ENCODE assay signal across 1 cellular context in the genomic region with DNA sequence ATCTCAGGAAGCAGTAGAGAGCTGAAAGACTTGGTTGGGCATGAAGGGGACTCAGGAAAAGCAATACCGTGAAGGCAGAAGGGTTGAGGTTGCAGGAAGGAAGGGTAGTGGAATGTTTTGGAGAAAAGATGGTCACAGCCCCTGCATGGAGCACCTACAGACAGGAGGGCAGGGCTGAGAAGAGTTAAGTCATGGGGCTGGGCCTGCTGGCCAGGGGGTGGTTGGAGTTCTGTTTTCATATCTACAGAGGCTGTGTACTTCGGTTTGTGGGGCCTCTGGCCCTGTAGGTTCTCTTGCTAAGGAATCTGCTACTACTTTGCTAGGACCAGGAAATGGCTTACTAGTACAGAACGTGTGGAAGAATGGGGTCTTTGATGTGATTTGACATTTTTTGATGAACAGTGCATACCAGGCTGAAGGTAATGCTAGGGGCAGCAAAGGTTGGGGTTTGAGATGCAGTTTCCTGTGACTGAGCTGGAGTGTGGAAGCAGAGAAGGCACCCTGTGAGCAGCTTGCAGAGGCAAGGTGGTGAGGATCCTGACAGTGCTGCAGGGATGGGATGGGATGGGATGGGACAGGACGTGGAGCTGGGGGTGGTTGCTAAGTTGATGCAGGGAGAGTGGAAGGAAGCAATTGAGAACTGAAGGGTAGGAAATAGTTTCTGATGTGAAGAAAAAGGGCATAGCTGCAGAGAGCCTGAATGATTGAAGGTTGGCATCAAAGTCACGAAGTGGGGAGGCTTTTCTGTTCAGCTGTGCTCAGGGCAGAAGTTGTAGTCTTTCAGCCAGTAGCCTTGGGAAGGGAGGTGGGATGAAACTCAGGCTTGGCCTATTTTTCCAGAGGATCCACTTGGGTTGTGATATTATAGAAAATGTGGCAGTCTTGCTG.
TF ChIP-seq lines count a peak whose summit lies in the region.

No MANE protein-coding gene starts in this region.

TF ChIP-seq in GM23338, 12 proteins besides CTCF, POLR2A, EP300 and RAD21 (continued from another document):
- TF ChIP-seq, protein P1, sequence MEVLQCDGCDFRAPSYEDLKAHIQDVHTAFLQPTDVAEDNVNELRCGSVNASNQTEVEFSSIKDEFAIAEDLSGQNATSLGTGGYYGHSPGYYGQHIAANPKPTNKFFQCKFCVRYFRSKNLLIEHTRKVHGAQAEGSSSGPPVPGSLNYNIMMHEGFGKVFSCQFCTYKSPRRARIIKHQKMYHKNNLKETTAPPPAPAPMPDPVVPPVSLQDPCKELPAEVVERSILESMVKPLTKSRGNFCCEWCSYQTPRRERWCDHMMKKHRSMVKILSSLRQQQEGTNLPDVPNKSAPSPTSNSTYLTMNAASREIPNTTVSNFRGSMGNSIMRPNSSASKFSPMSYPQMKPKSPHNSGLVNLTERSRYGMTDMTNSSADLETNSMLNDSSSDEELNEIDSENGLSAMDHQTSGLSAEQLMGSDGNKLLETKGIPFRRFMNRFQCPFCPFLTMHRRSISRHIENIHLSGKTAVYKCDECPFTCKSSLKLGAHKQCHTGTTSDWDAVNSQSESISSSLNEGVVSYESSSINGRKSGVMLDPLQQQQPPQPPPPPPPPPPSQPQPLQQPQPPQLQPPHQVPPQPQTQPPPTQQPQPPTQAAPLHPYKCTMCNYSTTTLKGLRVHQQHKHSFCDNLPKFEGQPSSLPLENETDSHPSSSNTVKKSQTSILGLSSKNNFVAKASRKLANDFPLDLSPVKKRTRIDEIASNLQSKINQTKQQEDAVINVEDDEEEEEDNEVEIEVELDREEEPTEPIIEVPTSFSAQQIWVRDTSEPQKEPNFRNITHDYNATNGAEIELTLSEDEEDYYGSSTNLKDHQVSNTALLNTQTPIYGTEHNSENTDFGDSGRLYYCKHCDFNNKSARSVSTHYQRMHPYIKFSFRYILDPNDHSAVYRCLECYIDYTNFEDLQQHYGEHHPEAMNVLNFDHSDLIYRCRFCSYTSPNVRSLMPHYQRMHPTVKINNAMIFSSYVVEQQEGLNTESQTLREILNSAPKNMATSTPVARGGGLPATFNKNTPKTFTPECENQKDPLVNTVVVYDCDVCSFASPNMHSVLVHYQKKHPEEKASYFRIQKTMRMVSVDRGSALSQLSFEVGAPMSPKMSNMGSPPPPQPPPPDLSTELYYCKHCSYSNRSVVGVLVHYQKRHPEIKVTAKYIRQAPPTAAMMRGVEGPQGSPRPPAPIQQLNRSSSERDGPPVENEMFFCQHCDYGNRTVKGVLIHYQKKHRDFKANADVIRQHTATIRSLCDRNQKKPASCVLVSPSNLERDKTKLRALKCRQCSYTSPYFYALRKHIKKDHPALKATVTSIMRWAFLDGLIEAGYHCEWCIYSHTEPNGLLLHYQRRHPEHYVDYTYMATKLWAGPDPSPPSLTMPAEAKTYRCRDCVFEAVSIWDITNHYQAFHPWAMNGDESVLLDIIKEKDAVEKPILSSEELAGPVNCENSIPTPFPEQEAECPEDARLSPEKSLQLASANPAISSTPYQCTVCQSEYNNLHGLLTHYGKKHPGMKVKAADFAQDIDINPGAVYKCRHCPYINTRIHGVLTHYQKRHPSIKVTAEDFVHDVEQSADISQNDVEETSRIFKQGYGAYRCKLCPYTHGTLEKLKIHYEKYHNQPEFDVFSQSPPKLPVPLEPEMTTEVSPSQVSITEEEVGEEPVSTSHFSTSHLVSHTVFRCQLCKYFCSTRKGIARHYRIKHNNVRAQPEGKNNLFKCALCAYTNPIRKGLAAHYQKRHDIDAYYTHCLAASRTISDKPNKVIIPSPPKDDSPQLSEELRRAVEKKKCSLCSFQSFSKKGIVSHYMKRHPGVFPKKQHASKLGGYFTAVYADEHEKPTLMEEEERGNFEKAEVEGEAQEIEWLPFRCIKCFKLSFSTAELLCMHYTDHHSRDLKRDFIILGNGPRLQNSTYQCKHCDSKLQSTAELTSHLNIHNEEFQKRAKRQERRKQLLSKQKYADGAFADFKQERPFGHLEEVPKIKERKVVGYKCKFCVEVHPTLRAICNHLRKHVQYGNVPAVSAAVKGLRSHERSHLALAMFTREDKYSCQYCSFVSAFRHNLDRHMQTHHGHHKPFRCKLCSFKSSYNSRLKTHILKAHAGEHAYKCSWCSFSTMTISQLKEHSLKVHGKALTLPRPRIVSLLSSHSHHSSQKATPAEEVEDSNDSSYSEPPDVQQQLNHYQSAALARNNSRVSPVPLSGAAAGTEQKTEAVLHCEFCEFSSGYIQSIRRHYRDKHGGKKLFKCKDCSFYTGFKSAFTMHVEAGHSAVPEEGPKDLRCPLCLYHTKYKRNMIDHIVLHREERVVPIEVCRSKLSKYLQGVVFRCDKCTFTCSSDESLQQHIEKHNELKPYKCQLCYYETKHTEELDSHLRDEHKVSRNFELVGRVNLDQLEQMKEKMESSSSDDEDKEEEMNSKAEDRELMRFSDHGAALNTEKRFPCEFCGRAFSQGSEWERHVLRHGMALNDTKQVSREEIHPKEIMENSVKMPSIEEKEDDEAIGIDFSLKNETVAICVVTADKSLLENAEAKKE (CRISPR knock-in tag; IDR thresholded peaks at IDR 0.05) = no peak
- TF ChIP-seq POLR2AphosphoS5 (IDR thresholded peaks at IDR 0.05; ENCODE audit: low read depth) = 0 out of 2 replicates have a peak, but pooled peaks have one; percentile 9
